ENCODE assay signal across 8 cellular contexts in the genomic region with DNA sequence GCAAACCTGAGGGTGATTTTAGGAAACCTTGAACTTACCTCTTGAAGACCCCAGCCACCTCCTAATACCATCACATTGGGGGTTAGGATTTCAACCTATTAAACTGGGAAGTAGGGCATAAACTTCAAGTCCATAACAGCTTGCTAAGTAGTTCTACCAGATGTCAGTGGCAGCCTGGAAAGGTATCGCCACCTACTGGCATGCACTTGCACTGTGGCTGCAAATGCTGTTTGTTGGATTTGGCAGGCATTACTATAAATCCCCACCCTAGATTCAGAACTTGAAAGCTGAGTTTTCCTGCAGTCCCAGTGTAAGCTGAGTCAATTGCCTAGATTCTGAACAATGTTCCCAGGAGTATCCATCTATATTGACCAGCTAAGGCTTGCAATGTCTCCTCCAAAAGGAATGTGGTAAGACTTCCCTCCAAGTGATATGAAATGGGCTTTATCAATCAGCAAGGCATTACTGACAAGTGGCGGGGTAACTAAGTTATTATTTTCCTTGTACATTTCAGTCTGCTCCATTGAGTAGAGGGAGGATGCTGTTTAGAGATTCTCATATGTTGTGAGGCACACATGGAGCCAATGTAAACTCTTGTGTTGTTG.
DNase-seq lines count a peak whose midpoint lies in the region; ATAC-seq and FAIRE-seq lines count a peak whose summit lies in the region.

No MANE protein-coding gene starts in this region.

- FAIRE-seq in small intestine (lab: Jason Lieb, UNC): no peak

- no peaks in the 10 kb centered on the region for H3K4me1 ChIP-seq in small intestine (ENCODE audit: control insufficient read depth in 2 of 2, insufficient read depth in 1 of 2, low read depth in 1 of 2, low read length in 1 of 2)

- 73 to 84% (median 82%) methylated on average over 2 of the region's 2 CpGs for WGBS in small intestine, 3 donors

- H3K27me3 ChIP-seq in small intestine (ENCODE audit: control insufficient read depth in 2 of 2, insufficient read depth in 2 of 2, low read length in 2 of 2): no peaks in the 10 kb centered on the region

- ATAC-seq in HG03045 (IDR thresholded peaks at IDR 0.05; ENCODE audit: unreplicated experiment) (peak; percentile 61), GM18907 (IDR thresholded peaks at IDR 0.05; ENCODE audit: unreplicated experiment) (no peak)

- H3K9me3 ChIP-seq in small intestine (ENCODE audit: control insufficient read depth, low read depth): no peaks in the 10 kb centered on the region

- H3K36me3 ChIP-seq in small intestine (ENCODE audit: control insufficient read depth in 2 of 2, insufficient read depth in 2 of 2, low read length in 2 of 2): no peaks in the 10 kb centered on the region

- H3K27ac ChIP-seq in small intestine (ENCODE audit: low read depth in 1 of 2, low read length in 1 of 2): no peak overlapping the region

- DNase-seq in EL: peak; percentile 58
- DNase-seq in RPMI7951 (ENCODE audit: low read depth): peak; percentile 66
- peak; percentile 84 for DNase-seq in activated effector memory CD4-positive, alpha-beta T cell treated with anti-CD3 and anti-CD28 coated beads, Interleukin-2, amount 50 U/mL, for 16 hours
- DNase-seq in cardiac septum (ENCODE audit: low spot score): peak; percentile 80
- DNase-seq in small intestine: peak; percentile 6
- DNase-seq in cortex of kidney (lab: John Stamatoyannopoulos, UW): no peak

- intact Hi-C loops in cardiac septum (cut with DNase I): loop anchor here (10.0 kb wide), 1 partner anchor 339 kb away; no protein-coding TSS in a partner anchor

- H3K4me3 ChIP-seq in small intestine (ENCODE audit: low read depth in 1 of 2, low read length in 2 of 2): no peak overlapping the region
